In the genomic region with DNA sequence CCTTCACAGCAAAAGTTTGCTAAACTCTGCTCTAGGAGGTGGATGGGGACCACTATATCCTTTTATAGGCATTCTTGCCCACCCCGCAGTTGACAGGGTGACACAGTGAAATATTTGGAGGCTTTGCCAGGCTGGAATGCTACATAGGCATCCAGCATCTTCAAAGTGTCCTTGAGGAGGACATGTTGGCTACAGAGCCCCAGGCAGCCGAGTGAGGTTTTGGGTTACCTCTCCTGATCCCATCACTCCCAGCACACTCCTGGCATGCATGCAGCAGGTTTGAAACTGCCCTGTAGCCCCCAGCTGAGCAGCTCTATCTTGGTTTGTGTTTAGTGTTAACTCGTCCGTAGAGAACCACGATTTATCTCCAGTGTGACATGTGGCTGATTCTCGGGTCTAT, we compare ENCODE assay signal across 12 cellular contexts. TPM values are rescaled to one million over a fixed set of nuclear protein-coding genes. Genes with fewer than 3 reads are reported as not detected.
DNase-seq lines count a peak whose midpoint lies in the region; ATAC-seq and TF ChIP-seq lines count a peak whose summit lies in the region.
"Had no signal": no experiment of that assay in that cellular context is flagged by ENCODE, and none has a peak within 500 bp of the region (broad histone marks: within the 10 kb centered on the region; RNA-seq: fewer than 3 reads in every experiment).

No MANE protein-coding gene starts in this region.

- WGBS in IMR-90 (ENCODE audit: extremely low coverage in 2 of 2, insufficient read length in 1 of 2), 2 experiments, result 33% methylated on average over 2 of the region's 6 CpGs; no CpG with 5 or more reads in 1 of the 2 experiments

- H3K14ac ChIP-seq in IMR-90 (replicated peaks; ENCODE audit: low read depth, low read length), result peak overlapping the region; percentile 27; the same call in 1 of the 2 replicates

- peak overlapping the region; percentile 7 for H3K23ac ChIP-seq in IMR-90 (ENCODE audit: low read depth, low read length)

- H3K27me3 ChIP-seq in IMR-90 (ENCODE audit: control insufficient read depth, insufficient read depth, low read length) (no peaks in the 10 kb centered on the region), breast epithelium (no peaks in the 10 kb centered on the region), kidney epithelial cell (ENCODE audit: control insufficient read depth, insufficient read depth, low read length) (no peaks in the 10 kb centered on the region)

- dilution Hi-C loops in IMR-90 (cut with HindIII; ENCODE audit: low sequenced_read_pairs, unreplicated experiment), result no loop called here

- peaks cover 99% of the 10 kb centered on the region for H4K20me1 ChIP-seq in IMR-90 (ENCODE audit: insufficient read depth, low read length)

- peaks cover 12 to 15% of the 10 kb centered on the region in 2 donors for H3K4me1 Mint-ChIP-seq in stimulated activated naive B cell treated with anti-CD40 and anti-IgM and Interleukin-4, amounts not matched to agents 10 μg/mL and 1 μg/mL and 100 μg/mL, for 72 hours

- ATAC-seq in IMR-90 (ENCODE audit: low read depth), result no peak
- ATAC-seq in stimulated activated naive B cell treated with anti-CD40 and anti-IgM and Interleukin-4, amounts not matched to agents 10 μg/mL and 1 μg/mL and 100 μg/mL, for 72 hours (replicated peaks), result no peak

- no peak overlapping the region for H2AK5ac ChIP-seq in IMR-90 (ENCODE audit: low read depth, low read length)

- H3K27me3 Mint-ChIP-seq in stimulated activated naive B cell treated with anti-CD40 and anti-IgM and Interleukin-4, amounts not matched to agents 10 μg/mL and 1 μg/mL and 100 μg/mL, for 72 hours, result no peaks in the 10 kb centered on the region

- H3K9me3 ChIP-seq in IMR-90 (ENCODE audit: control insufficient read depth, insufficient read depth, low read length), result no peaks in the 10 kb centered on the region
- H3K9me3 ChIP-seq in breast epithelium, result no peaks in the 10 kb centered on the region

- H3K18ac ChIP-seq in IMR-90 (ENCODE audit: low read depth, low read length), result no peak overlapping the region

- H4K5ac ChIP-seq in IMR-90 (ENCODE audit: low read depth, low read length), result no peak overlapping the region

- H2AFZ ChIP-seq in IMR-90 (replicated peaks; ENCODE audit: low read length, poor library complexity), result no peak overlapping the region

- peaks cover 47% of the 10 kb centered on the region for H3K4me1 ChIP-seq in IMR-90 (ENCODE audit: control insufficient read depth, insufficient read depth, low read length)
- H3K4me1 ChIP-seq in breast epithelium, result peaks cover 0 to 50% of the 10 kb centered on the region in 2 donors

- H3K9me1 ChIP-seq in IMR-90 (ENCODE audit: insufficient read depth, low read length), result peaks cover 48% of the 10 kb centered on the region

- TF ChIP-seq CTCF in IMR-90 (conservative IDR thresholded peaks at IDR 0.05; ENCODE audit: low read depth, low read length) (no peak), breast epithelium (IDR thresholded peaks at IDR 0.05) (no peak), kidney epithelial cell (IDR thresholded peaks at IDR 0.05; ENCODE audit: insufficient read depth, low read length, poor library complexity, severe bottlenecking) (no peak), GM13977 (IDR thresholded peaks at IDR 0.05; ENCODE audit: extremely low read depth, insufficient read depth, missing control alignments) (no peak)

- no TSS peak for BruUV-seq in IMR-90 (replicated peaks; lab: Mats Ljungman, UMichigan)

- intact Hi-C loops in IMR-90 (cut with micrococcal nuclease) (loop anchor here (10.0 kb wide), 1 partner anchor 235 kb away; no protein-coding TSS in a partner anchor), breast epithelium (cut with DNase I; ENCODE audit: low total_unique reads) (no loop called here)

- H3K9me3 Mint-ChIP-seq in stimulated activated naive B cell treated with anti-CD40 and anti-IgM and Interleukin-4, amounts not matched to agents 10 μg/mL and 1 μg/mL and 100 μg/mL, for 72 hours, result no peaks in the 10 kb centered on the region
- H3K9me3 Mint-ChIP-seq: activated B cell treated with CpG ODN at 0.5 μM for 24 hours had no signal

- H3K4me2 ChIP-seq in IMR-90 (ENCODE audit: low read depth, low read length), result peak overlapping the region; percentile 55

- peaks cover 19 to 43% of the 10 kb centered on the region in 2 donors for H3K36me3 Mint-ChIP-seq in stimulated activated naive B cell treated with anti-CD40 and anti-IgM and Interleukin-4, amounts not matched to agents 10 μg/mL and 1 μg/mL and 100 μg/mL, for 72 hours

- peaks cover 5 to 69% of the 10 kb centered on the region in 2 experiments; a peak in 3 of 4 replicates for H3K79me1 ChIP-seq in IMR-90 (ENCODE audit: low read depth in 1 of 2, low read length in 2 of 2)

- no peak overlapping the region for H2BK5ac ChIP-seq in IMR-90 (ENCODE audit: low read depth, low read length, poor library complexity, severe bottlenecking)

- no peak overlapping the region for H3K4ac ChIP-seq in IMR-90 (ENCODE audit: low read depth, low read length)

- POLR2A ChIA-PET in IMR-90 (lab: Charles Lee; ENCODE audit: unreplicated experiment), result no interaction called here

- no peak overlapping the region for H2BK120ac ChIP-seq in IMR-90 (ENCODE audit: low read depth, low read length)

- no peak overlapping the region for H2BK20ac ChIP-seq in IMR-90 (ENCODE audit: low read depth, low read length)

- no peak overlapping the region for H3K27ac ChIP-seq in IMR-90 (ENCODE audit: insufficient read depth, low read length)
- peak overlapping the region; percentile 86 to 100 for H3K27ac ChIP-seq in breast epithelium

- TF ChIP-seq POLR2A in IMR-90 (IDR thresholded peaks at IDR 0.05; ENCODE audit: low read depth, low read length), result no peak
- TF ChIP-seq POLR2A in breast epithelium (IDR thresholded peaks at IDR 0.05), result no peak

- peak overlapping the region; percentile 11 for H3K27ac Mint-ChIP-seq in stimulated activated naive B cell treated with anti-CD40 and anti-IgM and Interleukin-4, amounts not matched to agents 10 μg/mL and 1 μg/mL and 100 μg/mL, for 72 hours
- H3K27ac Mint-ChIP-seq: activated B cell treated with CpG ODN at 0.5 μM for 24 hours had no signal

- H4K91ac ChIP-seq in IMR-90 (ENCODE audit: insufficient read depth, low read depth, low read length), result no peak overlapping the region

- H3K36me3 ChIP-seq in IMR-90 (ENCODE audit: control insufficient read depth, insufficient read depth, low read length), result peaks cover 66% of the 10 kb centered on the region
- H3K36me3 ChIP-seq in breast epithelium, result peaks cover 8% of the 10 kb centered on the region
- H3K36me3 ChIP-seq in kidney epithelial cell (ENCODE audit: control insufficient read depth, insufficient read depth, low read length), result peaks cover 5% of the 10 kb centered on the region

- H2AK9ac ChIP-seq in IMR-90 (replicated peaks; ENCODE audit: low read depth, low read length, poor library complexity), result no peak overlapping the region

- no peak for TF ChIP-seq RAD21 in IMR-90 (IDR thresholded peaks at IDR 0.05; ENCODE audit: low read length)

- in situ Hi-C loops in IMR-90 (cut with MboI; ENCODE audit: low sequenced_read_pairs) (loop anchor here (5.0 to 10.0 kb wide), 2 partner anchors 435 to 643 kb away; no protein-coding TSS in a partner anchor), GM13977 (cut with MboI; ENCODE audit: low pct_unique_long_range_greater_than_20kb, low sequenced_read_pairs, unreplicated experiment) (loop anchor here (25.0 kb wide), 1 partner anchor 638 kb away; the partner anchor contains the start of gene MRPL33)

- CTCF ChIA-PET in IMR-90 (lab: Yijun Ruan, JAX), result interaction anchor here (1.3 kb wide), 1 partner anchor 17 kb away, joined by 5 read pairs; no protein-coding TSS in a partner anchor

- no peak overlapping the region for H2BK15ac ChIP-seq in IMR-90 (ENCODE audit: low read depth, low read length)

- H3K56ac ChIP-seq in IMR-90 (ENCODE audit: extremely low read depth, insufficient read depth, low read length), result no peak overlapping the region

- H4K8ac ChIP-seq in IMR-90 (ENCODE audit: low read depth in 2 of 2, low read length in 2 of 2), result no peak overlapping the region

- DNase-seq in IMR-90 (no peak), breast epithelium (ENCODE audit: low spot score in 2 of 2) (no peak), kidney epithelial cell (ENCODE audit: low read depth) (no peak), GM13977 (ENCODE audit: low spot score) (no peak), HuH-7 (ENCODE audit: low spot score) (no peak)
- DNase-seq in stimulated activated naive B cell treated with anti-CD40 and anti-IgM and Interleukin-4, amounts not matched to agents 10 μg/mL and 1 μg/mL and 100 μg/mL, for 72 hours, result no peak
- no peak for DNase-seq in activated effector memory CD4-positive, alpha-beta T cell treated with anti-CD3 and anti-CD28 coated beads, Interleukin-2, amount 50 U/mL, for 16 hours
- DNase-seq: activated B cell treated with CpG ODN at 0.5 μM for 24 hours; activated naive CD4-positive, alpha-beta T cell treated with Interleukin-2 at 50 U/mL for 16 hours; effector CD8-positive, alpha-beta T cell; NCI-H510A treated with DMSO at 0.1 percent for 48 hours; SIG-M5 had no signal

- peak overlapping the region; percentile 4; the same call in 1 of the 2 replicates for H3K9ac ChIP-seq in IMR-90 (ENCODE audit: low read depth, low read length)

- H3K4me3 ChIP-seq in IMR-90 (ENCODE audit: insufficient read depth, low read depth, low read length) (no peak overlapping the region), breast epithelium (peak overlapping the region in 2 of 3 donors; percentile 1 to 92), kidney epithelial cell (ENCODE audit: low read depth, low read length) (peak overlapping the region; percentile 96)

- no peak overlapping the region for H3K4me3 Mint-ChIP-seq in stimulated activated naive B cell treated with anti-CD40 and anti-IgM and Interleukin-4, amounts not matched to agents 10 μg/mL and 1 μg/mL and 100 μg/mL, for 72 hours
- H3K4me3 Mint-ChIP-seq: activated B cell treated with CpG ODN at 0.5 μM for 24 hours had no signal

TF ChIP-seq in IMR-90, 13 proteins besides CTCF, POLR2A, EP300 and RAD21 (continues in another document):
- TF ChIP-seq BHLHE40 (IDR thresholded peaks at IDR 0.05; ENCODE audit: low read depth, low read length) (no peak), NFE2L2 (IDR thresholded peaks at IDR 0.05; ENCODE audit: low read depth, low read length) (no peak), MAZ (IDR thresholded peaks at IDR 0.05; ENCODE audit: borderline replicate concordance, low read depth, low read length) (no peak)

RNA-seq across cellular contexts. Expression of gene FOSL2, which starts 7.3 kb away (rescaled TPM):
- 31.4 and 32.2 TPM in 2 replicates for total RNA-seq in IMR-90 (2012; rRNA removed)
- 46.3 and 51.1 TPM in 2 replicates for polyA plus RNA-seq in IMR-90 (2012; rRNA removed)
- polyA plus RNA-seq in IMR-90 (2012; cell fraction: cytosol; rRNA removed), result 52.1 and 52.3 TPM in 2 replicates
- 91.1 and 119 TPM in 2 replicates for polyA plus RNA-seq in IMR-90 (2012; cell fraction: nucleus; rRNA removed; ENCODE audit: low replicate concordance)
- 100 to 1,000 TPM; 106 to 116 (median 116) TPM for total RNA-seq in breast epithelium
- total RNA-seq in kidney epithelial cell, result 85.5 and 91.3 TPM in 2 replicates
